In the genomic region with DNA sequence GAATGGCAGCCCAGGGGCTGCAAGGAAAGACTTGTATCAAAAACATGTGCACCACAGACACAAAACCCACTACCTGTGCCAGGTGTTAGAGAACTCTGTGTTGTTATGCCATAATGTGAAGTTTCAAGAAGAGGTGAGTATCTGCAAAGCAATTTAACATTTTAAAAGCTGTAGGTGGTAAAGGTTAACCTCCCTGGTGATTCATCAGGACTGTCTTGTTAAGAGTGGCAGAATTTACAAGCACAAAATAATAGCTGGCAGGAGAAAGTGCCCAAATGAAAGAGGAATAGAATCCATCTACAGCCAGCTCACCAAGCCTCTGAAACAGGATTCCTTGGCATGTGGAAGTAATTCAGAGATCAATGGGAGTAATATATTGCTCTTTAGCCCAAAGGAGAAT, we compare ENCODE assay signal across 21 cellular contexts.
"Had no signal": no experiment of that assay in that cellular context is flagged by ENCODE, and none has a peak within 500 bp of the region (broad histone marks: within the 10 kb centered on the region; RNA-seq: fewer than 3 reads in every experiment).

No MANE protein-coding gene starts in this region.

- ATAC-seq: left colon; natural killer cell treated with Interleukin-12 subunit alpha and Interleukin-12 subunit beta and Interleukin-15 and Interleukin-18, amount 100 ng/mL, for 72 hours; stimulated activated memory B cell treated with anti-CD40 and anti-IgM and Interleukin-4, amounts not matched to agents 10 μg/mL and 1 μg/mL and 100 μg/mL, for 72 hours had no signal

- DNase-seq: activated CD4-positive, CD25-positive, alpha-beta regulatory T cell treated with anti-CD3 and anti-CD28 coated beads, Interleukin-2, amount 50 U/mL, for 72 hours; activated CD8-positive, alpha-beta memory T cell treated with anti-CD3 and anti-CD28 coated beads for 24 hours; activated CD8-positive, alpha-beta memory T cell treated with anti-CD3 and anti-CD28 coated beads, Interleukin-2, amount 50 U/mL, for 48 hours; activated effector memory CD4-positive, alpha-beta T cell treated with Interleukin-2 at 50 U/mL for 16 hours; activated naive CD4-positive, alpha-beta T cell treated with anti-CD3 and anti-CD28 coated beads, Interleukin-2, amount 10 ng/mL, durations not matched to agents 7 days and 5 days; activated T-cell treated with anti-CD3 and anti-CD28 coated beads, Interleukin-2, amount 50 U/mL, for 48 hours; effector memory CD4-positive, alpha-beta T cell; foreskin melanocyte; glutamatergic neuron; hippocampal formation; left colon; nucleus accumbens; spleen; stimulated activated CD4-positive, alpha-beta T cell treated with anti-CD3 and anti-CD28 coated beads, Interleukin-4, amount 100 ng/mL, for 4 hours; testis had no signal

- H3K27ac ChIP-seq: ascending aorta, cardiac muscle cell, spleen, testis, VCaP had no signal

- H3K27me3 ChIP-seq: ascending aorta, cardiac muscle cell, spleen, testis had no signal

- H3K36me3 ChIP-seq: ascending aorta, cardiac muscle cell had no signal

- H3K4me1 ChIP-seq: ascending aorta, spleen, testis had no signal

- H3K4me3 ChIP-seq: ascending aorta, cardiac muscle cell, lung, spleen, testis had no signal

- H3K9me3 ChIP-seq: ascending aorta, spleen, testis had no signal
